8 cellular contexts compared by ENCODE assay signal in genomic region chr1:231420299-231420958, GRCh38. TPM values are rescaled to one million over a fixed set of nuclear protein-coding genes. Genes with fewer than 3 reads are reported as not detected.
DNase-seq lines count a peak whose midpoint lies in the region; ATAC-seq and TF ChIP-seq lines count a peak whose summit lies in the region.

No MANE protein-coding gene starts in this region.

- peaks cover 56% of the 10 kb centered on the region for H4K20me1 ChIP-seq in IMR-90 (ENCODE audit: insufficient read depth, low read length)

- H3K9me1 ChIP-seq in IMR-90 (ENCODE audit: insufficient read depth, low read length), result peaks cover 4% of the 10 kb centered on the region; the same call in 1 of the 2 replicates

- peaks cover 21% of the 10 kb centered on the region for H3K4me1 Mint-ChIP-seq in Caco-2 (ENCODE audit: low read depth, unreplicated experiment)
- peaks cover 52% of the 10 kb centered on the region for H3K4me1 Mint-ChIP-seq in activated B cell treated with CpG ODN at 0.5 μM for 24 hours

- H3K36me3 Mint-ChIP-seq in Caco-2 (ENCODE audit: insufficient read depth, unreplicated experiment), result no peaks in the 10 kb centered on the region
- peaks cover 15% of the 10 kb centered on the region for H3K36me3 Mint-ChIP-seq in activated B cell treated with CpG ODN at 0.5 μM for 24 hours (ENCODE audit: low read depth)

- no peak overlapping the region for H2BK15ac ChIP-seq in IMR-90 (ENCODE audit: low read depth, low read length)

- no peak overlapping the region for H2BK120ac ChIP-seq in IMR-90 (ENCODE audit: low read depth, low read length)

- H3K4me1 ChIP-seq in Caco-2 (peaks cover 32% of the 10 kb centered on the region), IMR-90 (ENCODE audit: control insufficient read depth, insufficient read depth, low read length) (peaks cover 7% of the 10 kb centered on the region), skeletal muscle satellite cell (ENCODE audit: control insufficient read depth, insufficient read depth, low read length) (peaks cover 34% of the 10 kb centered on the region)

- ATAC-seq in IMR-90 (ENCODE audit: low read depth) (no peak), activated B cell treated with CpG ODN at 0.5 μM for 24 hours (ENCODE audit: low read depth) (no peak), HG03196 (IDR thresholded peaks at IDR 0.05; ENCODE audit: unreplicated experiment) (no peak)

- peak overlapping the region; percentile 65 for H3K4ac ChIP-seq in IMR-90 (ENCODE audit: low read depth, low read length)

- no peak overlapping the region for H4K91ac ChIP-seq in IMR-90 (ENCODE audit: insufficient read depth, low read depth, low read length)

- H3K27ac Mint-ChIP-seq in Caco-2 (ENCODE audit: unreplicated experiment) (peak overlapping the region; percentile 89), activated B cell treated with CpG ODN at 0.5 μM for 24 hours (peak overlapping the region; percentile 91)

- DNase-seq in Caco-2, result no peak
- DNase-seq in IMR-90, result peak; percentile 32
- DNase-seq in activated B cell treated with CpG ODN at 0.5 μM for 24 hours, result no peak
- peak; percentile 35 for DNase-seq in glomerular visceral epithelial cell (ENCODE audit: extremely low spot score)
- DNase-seq in NCI-H2196 treated with DMSO at 0.1 percent for 48 hours (lab: John Stamatoyannopoulos, UW; ENCODE audit: unreplicated experiment), result no peak
- DNase-seq in posterior vena cava (ENCODE audit: low spot score), result no peak

- peak overlapping the region; percentile 89 for H3K4me2 ChIP-seq in IMR-90 (ENCODE audit: low read depth, low read length)
- H3K4me2 ChIP-seq in skeletal muscle satellite cell (ENCODE audit: low read length), result peak overlapping the region; percentile 97

- POLR2A ChIA-PET in Caco-2 (lab: Charles Lee), result interaction anchor here (1.1 to 1.4 kb wide), 2 partner anchors 13 to 83 kb away, joined by 3 to 4 read pairs; partner anchors contain the start of gene EXOC8
- POLR2A ChIA-PET in IMR-90 (lab: Charles Lee; ENCODE audit: unreplicated experiment), result no interaction called here
- POLR2A ChIA-PET in activated B cell treated with CpG ODN at 0.5 μM for 24 hours (lab: Charles Lee), result interaction anchor here (0.6 to 2.5 kb wide), 8 partner anchors 8 to 366 kb away, joined by 3 to 23 read pairs (median 4); partner anchors contain the start of genes EXOC8, SPRTN and TSNAX

- no peak overlapping the region for H2BK20ac ChIP-seq in IMR-90 (ENCODE audit: low read depth, low read length)

- intact Hi-C loops in Caco-2 (cut with micrococcal nuclease; ENCODE audit: unreplicated experiment), result loop anchor here (1.0 to 5.0 kb wide), 2 partner anchors 63 to 130 kb away; no protein-coding TSS in a partner anchor
- intact Hi-C loops in IMR-90 (cut with micrococcal nuclease), result loop anchor here (1.0 to 5.0 kb wide), 5 partner anchors 26 to 178 kb away; partner anchors contain the start of gene GNPAT
- intact Hi-C loops in activated B cell treated with CpG ODN at 0.5 μM for 24 hours (cut with micrococcal nuclease), result loop anchor here (2.0 to 5.0 kb wide), 4 partner anchors 63 to 442 kb away; partner anchors contain the start of genes ARV1, DISC1, GNPAT and TTC13
- intact Hi-C loops in posterior vena cava (cut with DNase I), result no loop called here

- peak overlapping the region; percentile 91 for H3K14ac ChIP-seq in IMR-90 (replicated peaks; ENCODE audit: low read depth, low read length)

- H3K18ac ChIP-seq in IMR-90 (ENCODE audit: low read depth, low read length), result peak overlapping the region; percentile 57

- H2BK5ac ChIP-seq in IMR-90 (ENCODE audit: low read depth, low read length, poor library complexity, severe bottlenecking), result peak overlapping the region; percentile 98

- H3K79me1 ChIP-seq in IMR-90 (ENCODE audit: low read depth in 1 of 2, low read length in 2 of 2), result peaks cover 0 to 47% of the 10 kb centered on the region in 2 experiments; a peak in 2 of 4 replicates

- BruUV-seq in Caco-2 (replicated peaks; lab: Mats Ljungman, UMichigan), result TSS peak; percentile 28
- BruUV-seq in IMR-90 (replicated peaks; lab: Mats Ljungman, UMichigan), result no TSS peak

- peak overlapping the region; percentile 89 for H2AK9ac ChIP-seq in IMR-90 (replicated peaks; ENCODE audit: low read depth, low read length, poor library complexity)

- H3K9ac ChIP-seq in IMR-90 (ENCODE audit: low read depth, low read length) (peak overlapping the region; percentile 90), skeletal muscle satellite cell (ENCODE audit: low read depth, low read length) (peak overlapping the region; percentile 91)

- no peak for TF ChIP-seq POLR2A in IMR-90 (IDR thresholded peaks at IDR 0.05; ENCODE audit: low read depth, low read length)

- no peak for TF ChIP-seq CTCF in Caco-2 (IDR thresholded peaks at IDR 0.05; ENCODE audit: insufficient read depth in 1 of 2, low read depth in 1 of 2, low read length in 1 of 2, severe bottlenecking in 1 of 2, unreplicated experiment in 1 of 2)
- no peak for TF ChIP-seq CTCF in IMR-90 (conservative IDR thresholded peaks at IDR 0.05; ENCODE audit: low read depth, low read length)
- no peak for TF ChIP-seq CTCF in activated B cell treated with CpG ODN at 0.5 μM for 24 hours (IDR thresholded peaks at IDR 0.05)

- H3K27ac ChIP-seq in IMR-90 (ENCODE audit: insufficient read depth, low read length), result peak overlapping the region; percentile 90

- H2AK5ac ChIP-seq in IMR-90 (ENCODE audit: low read depth, low read length), result peak overlapping the region; percentile 80; the same call in 1 of the 2 replicates

- in situ Hi-C loops in IMR-90 (cut with MboI; ENCODE audit: low sequenced_read_pairs), result loop anchor here (5.0 kb wide), 1 partner anchor 58 kb away; no protein-coding TSS in a partner anchor

- H3K36me3 ChIP-seq in Caco-2 (ENCODE audit: control insufficient read depth, insufficient read depth, low read length), result no peaks in the 10 kb centered on the region
- H3K36me3 ChIP-seq in IMR-90 (ENCODE audit: control insufficient read depth, insufficient read depth, low read length), result no peaks in the 10 kb centered on the region; the same call in 1 of the 2 replicates
- H3K36me3 ChIP-seq in skeletal muscle satellite cell (ENCODE audit: insufficient read depth, low read length), result no peaks in the 10 kb centered on the region

- H3K27me3 Mint-ChIP-seq in Caco-2 (ENCODE audit: insufficient read depth, unreplicated experiment) (no peaks in the 10 kb centered on the region), activated B cell treated with CpG ODN at 0.5 μM for 24 hours (no peaks in the 10 kb centered on the region)

- no peak overlapping the region for H4K5ac ChIP-seq in IMR-90 (ENCODE audit: low read depth, low read length)

- no peak for TF ChIP-seq RAD21 in IMR-90 (IDR thresholded peaks at IDR 0.05; ENCODE audit: low read length)

- H4K8ac ChIP-seq in IMR-90 (ENCODE audit: low read depth in 2 of 2, low read length in 2 of 2), result no peak overlapping the region; a peak in 2 of 4 replicates

- H3K23ac ChIP-seq in IMR-90 (ENCODE audit: low read depth, low read length), result peak overlapping the region; percentile 95

- H3K4me3 ChIP-seq in Caco-2 (ENCODE audit: low read depth, low read length), result peak overlapping the region; percentile 51
- peak overlapping the region; percentile 78 for H3K4me3 ChIP-seq in IMR-90 (ENCODE audit: insufficient read depth, low read depth, low read length)
- peak overlapping the region; percentile 99 for H3K4me3 ChIP-seq in skeletal muscle satellite cell (ENCODE audit: low read length)

- H3K9me3 ChIP-seq in Caco-2 (no peaks in the 10 kb centered on the region), IMR-90 (ENCODE audit: control insufficient read depth, insufficient read depth, low read length) (no peaks in the 10 kb centered on the region), skeletal muscle satellite cell (replicated peaks; ENCODE audit: low read length) (no peaks in the 10 kb centered on the region)

- H3K9me3 Mint-ChIP-seq in Caco-2 (ENCODE audit: unreplicated experiment) (no peaks in the 10 kb centered on the region), activated B cell treated with CpG ODN at 0.5 μM for 24 hours (no peaks in the 10 kb centered on the region)

- CTCF ChIA-PET in Caco-2 (lab: Charles Lee) (interaction anchor here (1.0 to 1.1 kb wide), 2 partner anchors 63 to 83 kb away, joined by 3 to 6 read pairs; partner anchors contain the start of gene EXOC8), IMR-90 (lab: Yijun Ruan, JAX) (no interaction called here), activated B cell treated with CpG ODN at 0.5 μM for 24 hours (lab: Charles Lee) (interaction anchor here (1.0 kb wide), 1 partner anchor 186 kb away, joined by 3 read pairs; no protein-coding TSS in a partner anchor)

- H3K56ac ChIP-seq in IMR-90 (ENCODE audit: extremely low read depth, insufficient read depth, low read length), result peak overlapping the region; percentile 36

- H3K27me3 ChIP-seq in Caco-2 (replicated peaks; ENCODE audit: control insufficient read depth, insufficient read depth, low read length), result no peaks in the 10 kb centered on the region
- no peaks in the 10 kb centered on the region for H3K27me3 ChIP-seq in IMR-90 (ENCODE audit: control insufficient read depth, insufficient read depth, low read length)
- no peaks in the 10 kb centered on the region for H3K27me3 ChIP-seq in skeletal muscle satellite cell (ENCODE audit: control insufficient read depth, insufficient read depth, low read length)

- 0% methylated on average over 4 of the region's 18 CpGs; no CpG with 5 or more reads in 1 of the 2 experiments for WGBS in IMR-90 (ENCODE audit: extremely low coverage in 2 of 2, insufficient read length in 1 of 2), 2 experiments

- dilution Hi-C loops in IMR-90 (cut with HindIII; ENCODE audit: low sequenced_read_pairs, unreplicated experiment), result no loop called here

- H2AFZ ChIP-seq in IMR-90 (replicated peaks; ENCODE audit: low read length, poor library complexity), result peak overlapping the region; percentile 92

- H3K4me3 Mint-ChIP-seq in Caco-2 (ENCODE audit: unreplicated experiment) (peak overlapping the region; percentile 78), activated B cell treated with CpG ODN at 0.5 μM for 24 hours (peak overlapping the region; percentile 97)

TF ChIP-seq in IMR-90, 13 proteins besides CTCF, POLR2A, EP300 and RAD21:
- TF ChIP-seq NFE2L2 (IDR thresholded peaks at IDR 0.05; ENCODE audit: low read depth, low read length) (no peak), FOS (IDR thresholded peaks at IDR 0.05; ENCODE audit: low read depth, low read length) (no peak), BHLHE40 (IDR thresholded peaks at IDR 0.05; ENCODE audit: low read depth, low read length) (no peak)
TF ChIP-seq in IMR-90: peak in this region for 0.

RNA-seq across cellular contexts. Expression of gene EGLN1, which starts 1.7 kb away (rescaled TPM):
- total RNA-seq in Caco-2 (2022), result 26.7 and 31.1 TPM in 2 replicates
- 26.9 and 66.4 TPM in 2 replicates for total RNA-seq in IMR-90 (2012; rRNA removed)
- polyA plus RNA-seq in IMR-90 (2012; rRNA removed), result 18.1 and 25.7 TPM in 2 replicates
- 5.9 and 11.1 TPM in 2 replicates for polyA plus RNA-seq in IMR-90 (2012; cell fraction: cytosol; rRNA removed)
- 7.3 and 10.0 TPM in 2 replicates for polyA plus RNA-seq in IMR-90 (2012; cell fraction: nucleus; rRNA removed; ENCODE audit: low replicate concordance)
- 10.7 and 15.6 TPM in 2 replicates for total RNA-seq in activated B cell treated with CpG ODN at 0.5 μM for 24 hours
- total RNA-seq in skeletal muscle satellite cell (2012; rRNA removed), result 50.7 and 62.3 TPM in 2 replicates
- total RNA-seq in posterior vena cava, result 10 to 100 TPM; 29.6 to 33.1 TPM

Comparison
In these comparisons a context has a peak if more than half of its experiments do, and no peak if none do; other contexts are left out.
1. DNase-seq: peak in IMR-90 (single experiment) and glomerular visceral epithelial cell (single experiment); none in Caco-2 (0 of 2), activated B cell treated with CpG ODN at 0.5 μM for 24 hours (single experiment), NCI-H2196 treated with DMSO at 0.1 percent for 48 hours (single experiment) and posterior vena cava (single experiment).
2. intact Hi-C loops: an anchor here in Caco-2 (1.0 to 5.0 kb wide), IMR-90 (1.0 to 5.0 kb wide) and activated B cell treated with CpG ODN at 0.5 μM for 24 hours (2.0 to 5.0 kb wide); none called in posterior vena cava.
3. Peak in every context shown above with its lines, with median percentiles within 50 percentile points of each other: H3K4me3 ChIP-seq.